Comparison of ENCODE assay signal across 18 cellular contexts in genomic region chr1:234539666-234540403, GRCh38.
A peak's percentile ranks its signal among the peaks of the same experiment; 100 is the strongest.
DNase-seq lines count a peak whose midpoint lies in the region; ATAC-seq and TF ChIP-seq lines count a peak whose summit lies in the region.
"Had no signal": no experiment of that assay in that cellular context is flagged by ENCODE, and none has a peak within 500 bp of the region (broad histone marks: within the 10 kb centered on the region; RNA-seq: fewer than 3 reads in every experiment).

No MANE protein-coding gene starts in this region.

- no peak overlapping the region for H2BK5ac ChIP-seq in mesendoderm (ENCODE audit: low read length)

- no peak overlapping the region for H2BK120ac ChIP-seq in mesendoderm (ENCODE audit: low read depth, low read length)

- H4K8ac ChIP-seq in mesendoderm (ENCODE audit: low read depth, low read length), result no peak overlapping the region

- H3K36me3 ChIP-seq in breast epithelium (no peaks in the 10 kb centered on the region), mesendoderm (ENCODE audit: control insufficient read depth, insufficient read depth, low read length) (no peaks in the 10 kb centered on the region), brain microvascular endothelial cell (replicated peaks) (no peaks in the 10 kb centered on the region)

- H3K27me3 Mint-ChIP-seq in activated naive CD4-positive, alpha-beta T cell treated with anti-CD3 and anti-CD28 coated beads, Interleukin-2, amount 50 U/mL, for 24 hours, result no peaks in the 10 kb centered on the region
- H3K27me3 Mint-ChIP-seq: activated CD4-positive, alpha-beta memory T cell treated with anti-CD3 and anti-CD28 coated beads, Interleukin-2, amount 10 ng/mL, durations not matched to agents 7 days and 5 days had no signal

- in situ Hi-C loops in brain microvascular endothelial cell (cut with HindIII; ENCODE audit: low pct_ligation_motif_present, low sequenced_read_pairs), result no loop called here

- H3K4me1 ChIP-seq in breast epithelium (peaks cover 3 to 51% of the 10 kb centered on the region in 2 donors), mesendoderm (ENCODE audit: control insufficient read depth, low read depth, low read length) (peaks cover 2% of the 10 kb centered on the region)

- no peak for DNase-seq in activated naive CD4-positive, alpha-beta T cell treated with Interleukin-2 at 50 U/mL for 16 hours
- DNase-seq in breast epithelium (ENCODE audit: low spot score in 2 of 2) (no peak), mesendoderm (peak; percentile 88), brain microvascular endothelial cell (no peak), DMS79 (lab: John Stamatoyannopoulos, UW) (no peak)
- DNase-seq: activated CD4-positive, alpha-beta memory T cell treated with anti-CD3 and anti-CD28 coated beads, Interleukin-2, amount 10 ng/mL, durations not matched to agents 7 days and 5 days; activated T-cell treated with anti-CD3 and anti-CD28 coated beads, Interleukin-2, amount 50 U/mL, for 72 hours; amygdala; CD8-positive, alpha-beta memory T cell; GDM1; NCI-H1417 treated with DMSO at 0.1 percent for 48 hours; NCI-H345; SK-N-SH; stimulated activated naive CD8-positive, alpha-beta T cell treated with anti-CD3 and anti-CD28 coated beads, Interleukin-15, Interleukin-2, amounts not matched to agents 100 U/mL and 50 U/mL, for 24 hours had no signal

- H3K79me1 ChIP-seq in mesendoderm (ENCODE audit: low read length), result no peaks in the 10 kb centered on the region

- no peaks in the 10 kb centered on the region for H3K9me3 Mint-ChIP-seq in activated naive CD4-positive, alpha-beta T cell treated with anti-CD3 and anti-CD28 coated beads, Interleukin-2, amount 50 U/mL, for 24 hours
- H3K9me3 Mint-ChIP-seq: activated CD4-positive, alpha-beta memory T cell treated with anti-CD3 and anti-CD28 coated beads, Interleukin-2, amount 10 ng/mL, durations not matched to agents 7 days and 5 days; activated T-cell treated with anti-CD3 and anti-CD28 coated beads, Interleukin-2, amount 50 U/mL, for 72 hours; CD8-positive, alpha-beta memory T cell had no signal

- no peaks in the 10 kb centered on the region for H3K79me2 ChIP-seq in mesendoderm (ENCODE audit: control insufficient read depth, insufficient read depth, low read length)

- no peak overlapping the region for H4K5ac ChIP-seq in mesendoderm (ENCODE audit: low read length)

- H3K56ac ChIP-seq in mesendoderm (ENCODE audit: low read length), result no peak overlapping the region

- no peak overlapping the region for H3K9ac ChIP-seq in mesendoderm (ENCODE audit: low read length)
- H3K9ac ChIP-seq: SK-N-SH had no signal

- H2BK15ac ChIP-seq in mesendoderm (replicated peaks; ENCODE audit: low read depth), result no peak overlapping the region

- H3K27ac Mint-ChIP-seq in activated naive CD4-positive, alpha-beta T cell treated with anti-CD3 and anti-CD28 coated beads, Interleukin-2, amount 50 U/mL, for 24 hours, result peak overlapping the region; percentile 66
- H3K27ac Mint-ChIP-seq: activated CD4-positive, alpha-beta memory T cell treated with anti-CD3 and anti-CD28 coated beads, Interleukin-2, amount 10 ng/mL, durations not matched to agents 7 days and 5 days; activated T-cell treated with anti-CD3 and anti-CD28 coated beads, Interleukin-2, amount 50 U/mL, for 72 hours had no signal

- H3K4ac ChIP-seq in mesendoderm (ENCODE audit: low read depth, low read length), result no peak overlapping the region

- H3K27ac ChIP-seq in breast epithelium (peak overlapping the region; percentile 98), mesendoderm (ENCODE audit: low read depth, low read length) (no peak overlapping the region), temporal lobe (ENCODE audit: low read depth, low read length) (peak overlapping the region; percentile 97), brain microvascular endothelial cell (no peak overlapping the region)
- H3K27ac ChIP-seq: HL-60 had no signal

- H3K27me3 ChIP-seq in breast epithelium, result no peaks in the 10 kb centered on the region
- no peaks in the 10 kb centered on the region for H3K27me3 ChIP-seq in mesendoderm (ENCODE audit: insufficient read depth, low read length, poor library complexity)
- H3K27me3 ChIP-seq in brain microvascular endothelial cell (replicated peaks), result no peaks in the 10 kb centered on the region

- TF ChIP-seq CTCF in breast epithelium (IDR thresholded peaks at IDR 0.05), result no peak
- TF ChIP-seq CTCF in brain microvascular endothelial cell (IDR thresholded peaks at IDR 0.05; ENCODE audit: low read depth, low read length, missing control alignments), result no peak

- H3K4me1 Mint-ChIP-seq in activated naive CD4-positive, alpha-beta T cell treated with anti-CD3 and anti-CD28 coated beads, Interleukin-2, amount 50 U/mL, for 24 hours, result peaks cover 14% of the 10 kb centered on the region

- H2AK5ac ChIP-seq in mesendoderm (ENCODE audit: low read length), result peak overlapping the region; percentile 51

- H3K4me3 ChIP-seq in breast epithelium (no peak overlapping the region), mesendoderm (ENCODE audit: low read length) (no peak overlapping the region), brain microvascular endothelial cell (ENCODE audit: low read depth, low read length) (no peak overlapping the region)

- no CpG with 5 or more reads among the region's 9 CpGs for WGBS in mesendoderm (ENCODE audit: extremely low coverage, insufficient coverage, low lambda C conversion rate)

- H3K4me3 Mint-ChIP-seq in activated naive CD4-positive, alpha-beta T cell treated with anti-CD3 and anti-CD28 coated beads, Interleukin-2, amount 50 U/mL, for 24 hours, result no peak overlapping the region
- H3K4me3 Mint-ChIP-seq: activated CD4-positive, alpha-beta memory T cell treated with anti-CD3 and anti-CD28 coated beads, Interleukin-2, amount 10 ng/mL, durations not matched to agents 7 days and 5 days; activated T-cell treated with anti-CD3 and anti-CD28 coated beads, Interleukin-2, amount 50 U/mL, for 72 hours; CD8-positive, alpha-beta memory T cell had no signal

- no peak for TF ChIP-seq POLR2A in breast epithelium (IDR thresholded peaks at IDR 0.05)

- H3K23ac ChIP-seq in mesendoderm (ENCODE audit: low read length), result no peak overlapping the region

- intact Hi-C loops in breast epithelium (cut with DNase I; ENCODE audit: low total_unique reads), result loop anchor here (10.0 kb wide), 1 partner anchor 65 kb away; no protein-coding TSS in a partner anchor

- no peaks in the 10 kb centered on the region for H3K9me3 ChIP-seq in breast epithelium
- H3K9me3 ChIP-seq: SK-N-SH had no signal

- ATAC-seq in HG03139 (IDR thresholded peaks at IDR 0.05; ENCODE audit: unreplicated experiment), result no peak
- ATAC-seq: activated T-cell treated with anti-CD3 and anti-CD28 coated beads, Interleukin-2, amount 50 U/mL, for 72 hours; stimulated activated naive CD8-positive, alpha-beta T cell treated with anti-CD3 and anti-CD28 coated beads, Interleukin-15, Interleukin-2, amounts not matched to agents 100 U/mL and 50 U/mL, for 24 hours had no signal

- no peak overlapping the region for H3K4me2 ChIP-seq in mesendoderm (ENCODE audit: low read length)
- H3K4me2 ChIP-seq: SK-N-SH had no signal

- no peak overlapping the region for H3K18ac ChIP-seq in mesendoderm (ENCODE audit: low read length)

- H3K36me3 Mint-ChIP-seq in activated naive CD4-positive, alpha-beta T cell treated with anti-CD3 and anti-CD28 coated beads, Interleukin-2, amount 50 U/mL, for 24 hours, result no peaks in the 10 kb centered on the region
- H3K36me3 Mint-ChIP-seq: CD8-positive, alpha-beta memory T cell had no signal

Comparison
In these comparisons a context has a peak if more than half of its experiments do, and no peak if none do; other contexts are left out.
1. H3K27ac ChIP-seq: peak in breast epithelium (2 of 2) and temporal lobe (single experiment); none in mesendoderm (single experiment) and brain microvascular endothelial cell (single experiment).